Comparison of ENCODE assay signal across 8 cellular contexts in genomic region chr6:115838763-115839401, GRCh38.
DNase-seq lines count a peak whose midpoint lies in the region; ATAC-seq and FAIRE-seq lines count a peak whose summit lies in the region.

No MANE protein-coding gene starts in this region.

- ATAC-seq in GM21423 (IDR thresholded peaks at IDR 0.05; ENCODE audit: unreplicated experiment) (peak; percentile 91), HG03469 (IDR thresholded peaks at IDR 0.05; ENCODE audit: unreplicated experiment) (peak; percentile 94)

- no peak overlapping the region for H3K4me3 ChIP-seq in effector memory CD4-positive, alpha-beta T cell (ENCODE audit: insufficient read depth, low read depth, low read length, poor library complexity, severe bottlenecking)

- no peaks in the 10 kb centered on the region for H3K27me3 ChIP-seq in effector memory CD4-positive, alpha-beta T cell (replicated peaks; ENCODE audit: control insufficient read depth, insufficient read depth, low read length, poor library complexity, severe bottlenecking)

- H3K4me1 ChIP-seq in effector memory CD4-positive, alpha-beta T cell (ENCODE audit: control insufficient read depth, insufficient read depth, low read length, poor library complexity, severe bottlenecking) = no peaks in the 10 kb centered on the region

- H3K27ac ChIP-seq in effector memory CD4-positive, alpha-beta T cell (ENCODE audit: insufficient read depth, low read length, poor library complexity, severe bottlenecking) = no peak overlapping the region

- DNase-seq in DMS53 (lab: John Stamatoyannopoulos, UW) (peak; percentile 71), DMS53 treated with DMSO at 0.1 percent for 48 hours (lab: John Stamatoyannopoulos, UW; ENCODE audit: unreplicated experiment) (no peak), SKM-1 (lab: John Stamatoyannopoulos, UW; ENCODE audit: unreplicated experiment) (peak; percentile 24), islet precursor cell (peak; percentile 64), frontal cortex (ENCODE audit: low spot score in 2 of 2) (no peak)
- DNase-seq in effector memory CD4-positive, alpha-beta T cell = no peak

- FAIRE-seq in frontal cortex (lab: Jason Lieb, UNC) = no peak

- no peaks in the 10 kb centered on the region for H3K9me3 ChIP-seq in effector memory CD4-positive, alpha-beta T cell (ENCODE audit: control insufficient read depth, low read length)

- no peaks in the 10 kb centered on the region for H3K36me3 ChIP-seq in effector memory CD4-positive, alpha-beta T cell (ENCODE audit: control insufficient read depth, insufficient read depth, low read length)

Comparison
In these comparisons a context has a peak if more than half of its experiments do, and no peak if none do; other contexts are left out.
1. DNase-seq: peak in DMS53 (single experiment), SKM-1 (single experiment) and islet precursor cell (single experiment); none in DMS53 treated with DMSO at 0.1 percent for 48 hours (single experiment), frontal cortex (0 of 2) and effector memory CD4-positive, alpha-beta T cell (0 of 3).